ENCODE assay signal across 20 cellular contexts in genomic region chr20:47561175-47561574, GRCh38. TPM values are rescaled to one million over a fixed set of nuclear protein-coding genes. Genes with fewer than 3 reads are reported as not detected.
DNase-seq lines count a peak whose midpoint lies in the region; ATAC-seq and TF ChIP-seq lines count a peak whose summit lies in the region.
"Had no signal": no experiment of that assay in that cellular context is flagged by ENCODE, and none has a peak within 500 bp of the region (broad histone marks: within the 10 kb centered on the region; RNA-seq: fewer than 3 reads in every experiment).

No MANE protein-coding gene starts in this region.

- no peak overlapping the region for H3K27ac ChIP-seq in neural progenitor cell
- H3K27ac ChIP-seq: ovary had no signal

- H3K9me3 Mint-ChIP-seq in stimulated activated naive CD8-positive, alpha-beta T cell treated with anti-CD3 and anti-CD28 coated beads, Interleukin-15, Interleukin-2, amounts not matched to agents 100 ng/mL and 50 ng/mL, for 24 hours, result no peaks in the 10 kb centered on the region
- H3K9me3 Mint-ChIP-seq in stimulated activated naive CD8-positive, alpha-beta T cell treated with anti-CD3 and anti-CD28 coated beads, Interleukin-15, amount 100 ng/mL, for 72 hours, result no peaks in the 10 kb centered on the region
- no peaks in the 10 kb centered on the region for H3K9me3 Mint-ChIP-seq in neural progenitor cell
- H3K9me3 Mint-ChIP-seq: T-cell had no signal

- no peak for DNase-seq in stimulated activated naive CD8-positive, alpha-beta T cell treated with anti-CD3 and anti-CD28 coated beads, Interleukin-15, amount 100 ng/mL, for 72 hours
- DNase-seq in cardiac fibroblast (ENCODE audit: low read depth in 2 of 2), result peak; percentile 50 to 91
- no peak for DNase-seq in left colon
- no peak for DNase-seq in anterior cingulate cortex (lab: John Stamatoyannopoulos, UW)
- no peak for DNase-seq in neural progenitor cell (ENCODE audit: low spot score)
- DNase-seq: activated CD4-positive, alpha-beta T cell treated with anti-CD3 and anti-CD28 coated beads for 48 hours; BE2C; central memory CD4-positive, alpha-beta T cell; DND-41; KG1; midbrain; NCI-H1436; NCI-H446 treated with DMSO at 0.1 percent for 48 hours; ovary; stimulated activated CD4-positive, alpha-beta T cell treated with anti-CD3 and anti-CD28 coated beads, Interleukin-15, amount 100 ng/mL, for 24 hours; T-cell; transverse colon had no signal

- intact Hi-C loops in left colon (cut with DNase I, micrococcal nuclease), result no loop called here

- H3K79me2 ChIP-seq in neural progenitor cell (ENCODE audit: low read depth), result peaks cover 100% of the 10 kb centered on the region

- no peaks in the 10 kb centered on the region for H3K36me3 ChIP-seq in neural progenitor cell
- H3K36me3 ChIP-seq: BE2C, ovary, transverse colon had no signal

- H4K20me1 ChIP-seq in neural progenitor cell (ENCODE audit: low read depth), result peaks cover 95% of the 10 kb centered on the region

- H3K27me3 ChIP-seq in neural progenitor cell, result no peaks in the 10 kb centered on the region
- H3K27me3 ChIP-seq: BE2C, ovary, transverse colon had no signal

- H2AFZ ChIP-seq in neural progenitor cell (replicated peaks), result no peak overlapping the region

- peaks cover 27% of the 10 kb centered on the region for H3F3A ChIP-seq in neural progenitor cell (ENCODE audit: low read depth)

- H3K36me3 Mint-ChIP-seq in stimulated activated naive CD8-positive, alpha-beta T cell treated with anti-CD3 and anti-CD28 coated beads, Interleukin-15, Interleukin-2, amounts not matched to agents 100 ng/mL and 50 ng/mL, for 24 hours (ENCODE audit: low read depth), result peaks cover 36% of the 10 kb centered on the region
- no peaks in the 10 kb centered on the region for H3K36me3 Mint-ChIP-seq in neural progenitor cell
- H3K36me3 Mint-ChIP-seq: T-cell had no signal

- peaks cover 89% of the 10 kb centered on the region for H3K4me1 Mint-ChIP-seq in stimulated activated naive CD8-positive, alpha-beta T cell treated with anti-CD3 and anti-CD28 coated beads, Interleukin-15, Interleukin-2, amounts not matched to agents 100 ng/mL and 50 ng/mL, for 24 hours (ENCODE audit: low read depth)
- H3K4me1 Mint-ChIP-seq in stimulated activated naive CD8-positive, alpha-beta T cell treated with anti-CD3 and anti-CD28 coated beads, Interleukin-15, amount 100 ng/mL, for 72 hours, result peaks cover 80% of the 10 kb centered on the region
- H3K4me1 Mint-ChIP-seq in neural progenitor cell, result peaks cover 27% of the 10 kb centered on the region

- no peak overlapping the region for H3K4me2 ChIP-seq in neural progenitor cell

- peak overlapping the region; percentile 40 for H3K27ac Mint-ChIP-seq in stimulated activated naive CD8-positive, alpha-beta T cell treated with anti-CD3 and anti-CD28 coated beads, Interleukin-15, Interleukin-2, amounts not matched to agents 100 ng/mL and 50 ng/mL, for 24 hours
- peak overlapping the region in 1 of 2 donors; percentile 80 for H3K27ac Mint-ChIP-seq in stimulated activated naive CD8-positive, alpha-beta T cell treated with anti-CD3 and anti-CD28 coated beads, Interleukin-15, amount 100 ng/mL, for 72 hours
- no peak overlapping the region for H3K27ac Mint-ChIP-seq in neural progenitor cell
- H3K27ac Mint-ChIP-seq: T-cell had no signal

- no peak overlapping the region for H3K4me3 ChIP-seq in cardiac fibroblast (replicated peaks in 1 of 2; ENCODE audit: low read depth in 2 of 2, low read length in 2 of 2)
- H3K4me3 ChIP-seq in neural progenitor cell, result no peak overlapping the region
- H3K4me3 ChIP-seq: ovary, transverse colon had no signal

- TF ChIP-seq CTCF in cardiac fibroblast (IDR thresholded peaks at IDR 0.05; ENCODE audit: low read depth, low read length) (no peak), neural progenitor cell (IDR thresholded peaks at IDR 0.05) (no peak)

- no peak overlapping the region for H3K4me3 Mint-ChIP-seq in stimulated activated naive CD8-positive, alpha-beta T cell treated with anti-CD3 and anti-CD28 coated beads, Interleukin-15, Interleukin-2, amounts not matched to agents 100 ng/mL and 50 ng/mL, for 24 hours
- H3K4me3 Mint-ChIP-seq in stimulated activated naive CD8-positive, alpha-beta T cell treated with anti-CD3 and anti-CD28 coated beads, Interleukin-15, amount 100 ng/mL, for 72 hours, result no peak overlapping the region
- no peak overlapping the region for H3K4me3 Mint-ChIP-seq in neural progenitor cell

- H3K9ac ChIP-seq in neural progenitor cell, result no peak overlapping the region

- H3K4me1 ChIP-seq in neural progenitor cell, result peaks cover 30% of the 10 kb centered on the region
- H3K4me1 ChIP-seq: BE2C had no signal

- no peaks in the 10 kb centered on the region for H3K9me3 ChIP-seq in neural progenitor cell (ENCODE audit: low read depth)
- H3K9me3 ChIP-seq: BE2C, ovary, transverse colon had no signal

- H3K27me3 Mint-ChIP-seq in stimulated activated naive CD8-positive, alpha-beta T cell treated with anti-CD3 and anti-CD28 coated beads, Interleukin-15, Interleukin-2, amounts not matched to agents 100 ng/mL and 50 ng/mL, for 24 hours, result no peaks in the 10 kb centered on the region
- no peaks in the 10 kb centered on the region for H3K27me3 Mint-ChIP-seq in stimulated activated naive CD8-positive, alpha-beta T cell treated with anti-CD3 and anti-CD28 coated beads, Interleukin-15, amount 100 ng/mL, for 72 hours
- H3K27me3 Mint-ChIP-seq in neural progenitor cell (ENCODE audit: insufficient read depth, low read depth), result peaks cover 2% of the 10 kb centered on the region
- H3K27me3 Mint-ChIP-seq: T-cell had no signal

- no peak for ATAC-seq in stimulated activated naive CD8-positive, alpha-beta T cell treated with anti-CD3 and anti-CD28 coated beads, Interleukin-15, amount 100 ng/mL, for 72 hours
- ATAC-seq in left colon (peak; percentile 31), HG03196 (IDR thresholded peaks at IDR 0.05; ENCODE audit: unreplicated experiment) (no peak), HG03045 (IDR thresholded peaks at IDR 0.05; ENCODE audit: unreplicated experiment) (no peak)
- ATAC-seq: T-cell had no signal

RNA-seq across cellular contexts. Expression of gene NCOA3, which starts 59.5 kb away (rescaled TPM):
- total RNA-seq in left colon (10 to 100 TPM; 22.9 to 23.6 TPM), neural progenitor cell (ENCODE audit: low replicate concordance) (45.6 and 64.5 TPM in 2 replicates)

Comparison
In these comparisons a context has a peak if more than half of its experiments do, and no peak if none do; other contexts are left out.
1. DNase-seq: peak in cardiac fibroblast (2 of 2); none in stimulated activated naive CD8-positive, alpha-beta T cell treated with anti-CD3 and anti-CD28 coated beads, Interleukin-15, amount 100 ng/mL, for 72 hours (0 of 2), left colon (0 of 2), anterior cingulate cortex (0 of 58) and neural progenitor cell (single experiment).